ENCODE assay signal across 9 cellular contexts in the genomic region with DNA sequence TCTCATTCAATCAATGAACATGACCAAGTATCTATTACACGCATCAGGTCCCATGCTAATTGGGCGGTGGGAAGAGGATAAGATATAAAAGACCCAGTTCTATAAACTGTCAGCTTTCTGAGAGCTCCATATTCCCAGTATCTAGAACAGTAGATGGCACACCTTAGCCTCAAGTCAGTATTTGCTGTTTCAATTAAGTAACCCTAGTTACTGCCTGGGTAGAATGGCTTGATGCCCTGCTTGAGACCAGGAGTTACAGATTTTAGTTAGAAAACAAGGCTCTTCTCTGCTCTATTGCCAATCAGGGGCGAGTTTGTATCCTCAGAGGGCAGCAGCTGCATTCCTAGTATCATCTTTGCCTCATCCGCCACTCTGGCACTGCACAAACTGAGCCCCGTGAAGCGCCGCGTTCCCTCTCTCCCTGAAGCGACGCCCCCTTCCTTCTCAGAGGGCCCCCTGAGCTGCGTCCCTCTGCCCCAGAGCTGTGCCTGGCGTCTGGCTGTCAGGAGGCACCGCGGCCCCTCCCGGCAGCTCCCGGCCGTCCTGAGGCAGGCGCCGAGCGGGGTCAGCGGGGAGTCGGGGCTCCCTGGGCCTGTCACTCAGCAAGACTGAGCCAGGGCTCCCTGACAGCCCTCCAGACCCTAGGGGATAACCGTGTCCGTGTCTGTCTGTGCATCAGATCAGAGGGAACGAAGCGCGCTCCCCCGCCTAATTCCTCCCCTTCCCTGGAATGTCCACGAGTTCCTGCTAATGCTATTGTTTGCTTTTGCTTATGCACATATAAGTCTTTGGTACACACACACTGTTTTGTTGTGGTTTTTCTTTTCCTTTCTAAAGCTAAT.
DNase-seq lines count a peak whose midpoint lies in the region; ATAC-seq and TF ChIP-seq lines count a peak whose summit lies in the region.
"Had no signal": no experiment of that assay in that cellular context is flagged by ENCODE, and none has a peak within 500 bp of the region (broad histone marks: within the 10 kb centered on the region; RNA-seq: fewer than 3 reads in every experiment).

No MANE protein-coding gene starts in this region.

- H3K9me3 ChIP-seq in endocrine pancreas (ENCODE audit: control insufficient read depth, low read length) (no peaks in the 10 kb centered on the region), lung (ENCODE audit: control insufficient read depth in 2 of 2, insufficient read depth in 1 of 2, low read length in 1 of 2) (no peaks in the 10 kb centered on the region), upper lobe of left lung (no peaks in the 10 kb centered on the region)

- no peak overlapping the region for H3K4me3 Mint-ChIP-seq in activated CD8-positive, alpha-beta memory T cell treated with anti-CD3 and anti-CD28 coated beads, Interleukin-2, amount 10 ng/mL, durations not matched to agents 7 days and 5 days
- H3K4me3 Mint-ChIP-seq: naive B cell had no signal

- no peaks in the 10 kb centered on the region for H3K36me3 ChIP-seq in endocrine pancreas (ENCODE audit: control insufficient read depth, insufficient read depth, low read length)
- no peaks in the 10 kb centered on the region for H3K36me3 ChIP-seq in lung (ENCODE audit: control insufficient read depth in 2 of 2, insufficient read depth in 2 of 2, low read length in 2 of 2)
- no peaks in the 10 kb centered on the region for H3K36me3 ChIP-seq in upper lobe of left lung

- H3K4me3 ChIP-seq in endocrine pancreas (ENCODE audit: control insufficient read depth, insufficient read depth, low read length) = peak overlapping the region; percentile 12
- peak overlapping the region; percentile 4 for H3K4me3 ChIP-seq in lung
- H3K4me3 ChIP-seq in upper lobe of left lung = peak overlapping the region; percentile 19 to 56 (median 43)

- no peaks in the 10 kb centered on the region for H3K4me1 ChIP-seq in endocrine pancreas (ENCODE audit: control insufficient read depth, insufficient read depth, low read length)
- no peaks in the 10 kb centered on the region for H3K4me1 ChIP-seq in lung (ENCODE audit: control insufficient read depth in 2 of 2, insufficient read depth in 2 of 2, low read length in 2 of 2)
- peaks cover 0 to 10% (median 0%) of the 10 kb centered on the region in 4 donors for H3K4me1 ChIP-seq in upper lobe of left lung

- peaks cover 24% of the 10 kb centered on the region for H3K27me3 Mint-ChIP-seq in activated CD8-positive, alpha-beta memory T cell treated with anti-CD3 and anti-CD28 coated beads, Interleukin-2, amount 10 ng/mL, durations not matched to agents 7 days and 5 days

- peaks cover 2% of the 10 kb centered on the region for H3K4me1 Mint-ChIP-seq in activated CD8-positive, alpha-beta memory T cell treated with anti-CD3 and anti-CD28 coated beads, Interleukin-2, amount 10 ng/mL, durations not matched to agents 7 days and 5 days

- no peaks in the 10 kb centered on the region for H3K36me3 Mint-ChIP-seq in activated CD8-positive, alpha-beta memory T cell treated with anti-CD3 and anti-CD28 coated beads, Interleukin-2, amount 10 ng/mL, durations not matched to agents 7 days and 5 days
- H3K36me3 Mint-ChIP-seq: naive B cell had no signal

- H3K27ac Mint-ChIP-seq in activated CD8-positive, alpha-beta memory T cell treated with anti-CD3 and anti-CD28 coated beads, Interleukin-2, amount 10 ng/mL, durations not matched to agents 7 days and 5 days = no peak overlapping the region
- H3K27ac Mint-ChIP-seq: naive B cell had no signal

- H3K27me3 ChIP-seq in endocrine pancreas (ENCODE audit: control insufficient read depth, insufficient read depth, low read length) (no peaks in the 10 kb centered on the region), lung (ENCODE audit: control insufficient read depth, insufficient read depth) (no peaks in the 10 kb centered on the region), upper lobe of left lung (no peaks in the 10 kb centered on the region)

- ATAC-seq in activated CD8-positive, alpha-beta memory T cell treated with anti-CD3 and anti-CD28 coated beads, Interleukin-2, amount 10 ng/mL, durations not matched to agents 7 days and 5 days = peak; percentile 16
- ATAC-seq in lung (ENCODE audit: insufficient read depth, low FRiP score) = peak; percentile 50
- ATAC-seq in upper lobe of left lung (ENCODE audit: low FRiP score in 2 of 2) = peak; percentile 61 to 71

- no peak overlapping the region for H3K9ac ChIP-seq in endocrine pancreas (ENCODE audit: control insufficient read depth, insufficient read depth, low read length)

- no peak for TF ChIP-seq EP300 in upper lobe of left lung (IDR thresholded peaks at IDR 0.05)

- CTCF ChIA-PET in activated CD8-positive, alpha-beta memory T cell treated with anti-CD3 and anti-CD28 coated beads, Interleukin-2, amount 10 ng/mL, durations not matched to agents 7 days and 5 days (lab: Charles Lee) = no interaction called here

- TF ChIP-seq POLR2A in upper lobe of left lung (IDR thresholded peaks at IDR 0.05) = no peak

- WGBS in lung, 2 donors = 9 to 10% methylated on average over 29 of the region's 29 CpGs
- 14 to 21% methylated on average over 10 to 15 of the region's 29 CpGs for WGBS in upper lobe of left lung, 2 donors

- no peak for DNase-seq in activated CD8-positive, alpha-beta memory T cell treated with anti-CD3 and anti-CD28 coated beads, Interleukin-2, amount 10 ng/mL, durations not matched to agents 7 days and 5 days
- DNase-seq in activated CD8-positive, alpha-beta memory T cell treated with anti-CD3 and anti-CD28 coated beads, Interleukin-2, amount 50 U/mL, for 4 hours = no peak
- no peak for DNase-seq in lung (ENCODE audit: low spot score)
- peak; percentile 21 to 82 for DNase-seq in upper lobe of left lung
- no peak for DNase-seq in stimulated activated CD8-positive, alpha-beta memory T cell treated with anti-CD3 and anti-CD28 coated beads, Interleukin-4, amount 100 ng/mL, for 48 hours
- no peak for DNase-seq in NCI-H1436 treated with DMSO at 0.1 percent for 48 hours (lab: John Stamatoyannopoulos, UW)
- no peak for DNase-seq in activated naive CD4-positive, alpha-beta T cell treated with Interleukin-2 at 50 U/mL for 16 hours
- DNase-seq: naive B cell had no signal

- no peaks in the 10 kb centered on the region for H3K9me3 Mint-ChIP-seq in activated CD8-positive, alpha-beta memory T cell treated with anti-CD3 and anti-CD28 coated beads, Interleukin-2, amount 10 ng/mL, durations not matched to agents 7 days and 5 days (ENCODE audit: low read depth)
- H3K9me3 Mint-ChIP-seq: naive B cell had no signal

- TF ChIP-seq CTCF in lung (IDR thresholded peaks at IDR 0.05; ENCODE audit: control extremely low read depth, extremely low read depth) (no peak), upper lobe of left lung (IDR thresholded peaks at IDR 0.05) (no peak)

- peak overlapping the region in 1 of 2 donors; percentile 65 for H3K27ac ChIP-seq in lung (ENCODE audit: low read depth in 1 of 2, low read length in 1 of 2)
- H3K27ac ChIP-seq in upper lobe of left lung = peak overlapping the region; percentile 26 to 84 (median 58)

Comparison
In these comparisons a context has a peak if more than half of its experiments do, and no peak if none do; other contexts are left out.
1. ATAC-seq: peak in every context shown above with its lines; median percentile 66 in upper lobe of left lung; 50 in lung; 16 in activated CD8-positive, alpha-beta memory T cell treated with anti-CD3 and anti-CD28 coated beads, Interleukin-2, amount 10 ng/mL, durations not matched to agents 7 days and 5 days.
2. DNase-seq: peak in upper lobe of left lung (2 of 2); none in activated CD8-positive, alpha-beta memory T cell treated with anti-CD3 and anti-CD28 coated beads, Interleukin-2, amount 10 ng/mL, durations not matched to agents 7 days and 5 days (single experiment), activated CD8-positive, alpha-beta memory T cell treated with anti-CD3 and anti-CD28 coated beads, Interleukin-2, amount 50 U/mL, for 4 hours (single experiment), lung (single experiment), stimulated activated CD8-positive, alpha-beta memory T cell treated with anti-CD3 and anti-CD28 coated beads, Interleukin-4, amount 100 ng/mL, for 48 hours (single experiment), NCI-H1436 treated with DMSO at 0.1 percent for 48 hours (single experiment) and activated naive CD4-positive, alpha-beta T cell treated with Interleukin-2 at 50 U/mL for 16 hours (single experiment).
3. Peak in every context shown above with its lines, with median percentiles within 50 percentile points of each other: H3K4me3 ChIP-seq.